Comparison of ENCODE assay signal across 17 cellular contexts in genomic region chr7:17406756-17407155, GRCh38.
DNase-seq lines count a peak whose midpoint lies in the region; ATAC-seq and TF ChIP-seq lines count a peak whose summit lies in the region.
"Had no signal": no experiment of that assay in that cellular context is flagged by ENCODE, and none has a peak within 500 bp of the region (broad histone marks: within the 10 kb centered on the region; RNA-seq: fewer than 3 reads in every experiment).

No MANE protein-coding gene starts in this region.

- no peaks in the 10 kb centered on the region for H3K27me3 Mint-ChIP-seq in dendritic cell treated with granulocyte-macrophage colony-stimulating factor and Interleukin-4, amounts not matched to agents 40 ng/mL and 50 ng/mL, for 4 days
- H3K27me3 Mint-ChIP-seq: naive B cell, progenitor cell of endocrine pancreas had no signal

- DNase-seq in CD1c-positive myeloid dendritic cell (ENCODE audit: extremely low spot score) (peak; percentile 38), NCI-H226 (peak; percentile 68), trophoblast cell (peak; percentile 0 to 53), transverse colon (no peak), SKM-1 treated with dmso at 0.1 percent for 144 hours (lab: John Stamatoyannopoulos, UW; ENCODE audit: unreplicated experiment) (no peak)
- no peak for DNase-seq in effector CD8-positive, alpha-beta T cell (lab: John Stamatoyannopoulos, UW)
- DNase-seq: activated CD4-positive, alpha-beta T cell treated with anti-CD3 and anti-CD28 coated beads, Interleukin-2, amount 50 U/mL, for 48 hours; activated T-cell treated with anti-CD3 and anti-CD28 coated beads, Interleukin-2, amount 50 U/mL, for 72 hours; DMS79; naive B cell; NCI-H1048; NCI-H2171 treated with DMSO at 0.1 percent for 48 hours had no signal

- no peak overlapping the region for H3K4me2 ChIP-seq in trophoblast cell (ENCODE audit: low read length)

- peaks cover 53% of the 10 kb centered on the region for H3K4me1 Mint-ChIP-seq in dendritic cell treated with granulocyte-macrophage colony-stimulating factor and Interleukin-4, amounts not matched to agents 40 ng/mL and 50 ng/mL, for 4 days (ENCODE audit: low read depth)

- H3K79me1 ChIP-seq in trophoblast cell (ENCODE audit: low read length), result no peaks in the 10 kb centered on the region

- H3K4me3 ChIP-seq in trophoblast cell (ENCODE audit: low read depth, low read length) (no peak overlapping the region), transverse colon (no peak overlapping the region)
- H3K4me3 ChIP-seq: esophagus muscularis mucosa had no signal

- H3K23ac ChIP-seq in trophoblast cell (ENCODE audit: low read length), result no peak overlapping the region

- TF ChIP-seq POLR2A in transverse colon (IDR thresholded peaks at IDR 0.05), result no peak

- H3K79me2 ChIP-seq in trophoblast cell (ENCODE audit: control insufficient read depth, insufficient read depth, low read length, poor library complexity), result no peaks in the 10 kb centered on the region

- H3K9me3 ChIP-seq in trophoblast cell (ENCODE audit: insufficient read depth, low read depth, low read length) (no peaks in the 10 kb centered on the region), transverse colon (no peaks in the 10 kb centered on the region)
- H3K9me3 ChIP-seq: esophagus muscularis mucosa had no signal

- no peak overlapping the region for H2BK5ac ChIP-seq in trophoblast cell (ENCODE audit: low read depth, low read length, poor library complexity)

- intact Hi-C loops in dendritic cell treated with granulocyte-macrophage colony-stimulating factor and Interleukin-4, amounts not matched to agents 40 ng/mL and 50 ng/mL, for 4 days (cut with micrococcal nuclease), result loop anchor here (10.0 kb wide), 1 partner anchor 58 kb away; no protein-coding TSS in a partner anchor
- intact Hi-C loops in transverse colon (cut with DNase I; ENCODE audit: low total_unique reads), result no loop called here

- no peak overlapping the region for H3K18ac ChIP-seq in trophoblast cell (ENCODE audit: low read length)

- H4K12ac ChIP-seq in trophoblast cell (ENCODE audit: low read depth, low read length), result no peak overlapping the region

- no peak for TF ChIP-seq CTCF in transverse colon (IDR thresholded peaks at IDR 0.05)

- H3K36me3 ChIP-seq in trophoblast cell (ENCODE audit: control insufficient read depth in 1 of 2, insufficient read depth in 2 of 2, low read length in 2 of 2) (no peaks in the 10 kb centered on the region), transverse colon (no peaks in the 10 kb centered on the region)
- H3K36me3 ChIP-seq: esophagus muscularis mucosa had no signal

- H2AFZ ChIP-seq in trophoblast cell (ENCODE audit: insufficient read depth, low read length, poor library complexity), result no peak overlapping the region

- no peak overlapping the region for H4K8ac ChIP-seq in trophoblast cell (ENCODE audit: low read depth, low read length)

- no peak overlapping the region for H2AK5ac ChIP-seq in trophoblast cell (ENCODE audit: low read length)

- no peaks in the 10 kb centered on the region for H3K36me3 Mint-ChIP-seq in dendritic cell treated with granulocyte-macrophage colony-stimulating factor and Interleukin-4, amounts not matched to agents 40 ng/mL and 50 ng/mL, for 4 days (ENCODE audit: low read depth)
- H3K36me3 Mint-ChIP-seq: naive B cell had no signal

- H3K4me3 Mint-ChIP-seq in dendritic cell treated with granulocyte-macrophage colony-stimulating factor and Interleukin-4, amounts not matched to agents 40 ng/mL and 50 ng/mL, for 4 days, result peak overlapping the region; percentile 50
- H3K4me3 Mint-ChIP-seq: activated T-cell treated with anti-CD3 and anti-CD28 coated beads, Interleukin-2, amount 50 U/mL, for 72 hours; naive B cell had no signal

- H3K27me3 ChIP-seq in trophoblast cell (ENCODE audit: insufficient read depth, low read length) (no peaks in the 10 kb centered on the region), transverse colon (no peaks in the 10 kb centered on the region)
- H3K27me3 ChIP-seq: esophagus muscularis mucosa had no signal

- H2BK120ac ChIP-seq in trophoblast cell (ENCODE audit: insufficient read depth, low read length, poor library complexity), result no peak overlapping the region

- H3K9ac ChIP-seq in trophoblast cell (ENCODE audit: low read length), result no peak overlapping the region

- no peak overlapping the region for H3K4ac ChIP-seq in trophoblast cell (ENCODE audit: low read depth, low read length)

- no peaks in the 10 kb centered on the region for H3K9me3 Mint-ChIP-seq in dendritic cell treated with granulocyte-macrophage colony-stimulating factor and Interleukin-4, amounts not matched to agents 40 ng/mL and 50 ng/mL, for 4 days
- H3K9me3 Mint-ChIP-seq: activated T-cell treated with anti-CD3 and anti-CD28 coated beads, Interleukin-2, amount 50 U/mL, for 72 hours; naive B cell had no signal

- no peak overlapping the region for H2BK12ac ChIP-seq in trophoblast cell (ENCODE audit: low read length)

- H4K91ac ChIP-seq in trophoblast cell (ENCODE audit: low read depth, low read length), result no peak overlapping the region

- H3K27ac ChIP-seq in trophoblast cell (ENCODE audit: low read depth, low read length) (no peak overlapping the region), transverse colon (peak overlapping the region in 1 of 4 donors; percentile 11)
- H3K27ac ChIP-seq: esophagus muscularis mucosa had no signal

- no peak for TF ChIP-seq EP300 in transverse colon (IDR thresholded peaks at IDR 0.05; ENCODE audit: low read depth)

- ATAC-seq in GM19452 (IDR thresholded peaks at IDR 0.05; ENCODE audit: unreplicated experiment), result no peak
- ATAC-seq: activated T-cell treated with anti-CD3 and anti-CD28 coated beads, Interleukin-2, amount 50 U/mL, for 72 hours; left lobe of liver had no signal

- no CpG with 5 or more reads among the region's 3 CpGs for WGBS in trophoblast cell (ENCODE audit: extremely low coverage, insufficient coverage, insufficient read length)
- 74% methylated on average over 3 of the region's 3 CpGs for WGBS in transverse colon (ENCODE audit: low coverage in 1 of 2), 2 donors

- no peak overlapping the region for H3K14ac ChIP-seq in trophoblast cell (ENCODE audit: low read length)

- H3K4me1 ChIP-seq in trophoblast cell (ENCODE audit: control insufficient read depth in 1 of 2, insufficient read depth in 2 of 2, low read length in 2 of 2) (no peaks in the 10 kb centered on the region), transverse colon (peaks cover 0 to 4% (median 2%) of the 10 kb centered on the region in 4 donors)

- H3K27ac Mint-ChIP-seq in dendritic cell treated with granulocyte-macrophage colony-stimulating factor and Interleukin-4, amounts not matched to agents 40 ng/mL and 50 ng/mL, for 4 days, result peak overlapping the region; percentile 60
- H3K27ac Mint-ChIP-seq: progenitor cell of endocrine pancreas had no signal

- in situ Hi-C loops in transverse colon (cut with MboI; ENCODE audit: low pct_ligation_motif_present in 1 of 4, low pct_unique_long_range_greater_than_20kb in 1 of 4, low sequenced_read_pairs in 3 of 4), result no loop called here

Comparison
In these comparisons a context has a peak if more than half of its experiments do, and no peak if none do; other contexts are left out.
1. DNase-seq: peak in CD1c-positive myeloid dendritic cell (single experiment), NCI-H226 (single experiment) and trophoblast cell (2 of 2); none in effector CD8-positive, alpha-beta T cell (single experiment), transverse colon (single experiment) and SKM-1 treated with dmso at 0.1 percent for 144 hours (single experiment).